In the genomic region with DNA sequence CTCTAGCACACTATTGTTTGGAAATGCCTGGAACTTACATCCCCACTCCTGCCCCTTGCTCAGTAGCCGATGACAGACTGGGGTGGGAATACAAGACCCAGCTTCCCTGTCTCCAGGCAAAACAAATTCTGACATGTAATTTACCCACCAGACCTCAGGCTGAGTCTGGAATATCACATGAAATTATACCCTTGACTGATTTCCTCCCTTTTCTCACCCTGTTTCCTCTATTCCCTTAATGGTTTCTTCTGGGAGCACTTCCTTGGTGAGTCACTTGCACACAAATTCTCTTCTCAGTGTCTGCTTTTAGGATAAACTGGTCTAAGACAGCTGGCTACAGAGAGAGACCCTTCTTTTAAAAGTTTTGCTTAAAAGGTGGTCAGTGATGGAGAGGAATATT, we compare ENCODE assay signal across 18 cellular contexts.
"Had no signal": no experiment of that assay in that cellular context is flagged by ENCODE, and none has a peak within 500 bp of the region (broad histone marks: within the 10 kb centered on the region; RNA-seq: fewer than 3 reads in every experiment).

No MANE protein-coding gene starts in this region.

- H3K36me3 Mint-ChIP-seq: activated CD4-positive, alpha-beta memory T cell treated with anti-CD3 and anti-CD28 coated beads for 36 hours; activated naive CD8-positive, alpha-beta T cell; natural killer cell treated with Interleukin-12 subunit alpha and Interleukin-12 subunit beta and Interleukin-15 and Interleukin-18, amount 100 ng/mL, for 72 hours; WTC11 had no signal

- H3K36me3 ChIP-seq: neutrophil, tibial artery had no signal

- DNase-seq: activated CD4-positive, alpha-beta memory T cell treated with anti-CD3 and anti-CD28 coated beads for 36 hours; activated CD4-positive, alpha-beta T cell treated with anti-CD3 and anti-CD28 coated beads for 36 hours; activated T-cell treated with anti-CD3 and anti-CD28 coated beads for 4 hours; amniotic stem cell; effector memory CD8-positive, alpha-beta T cell; posterior cingulate gyrus; stimulated activated CD4-positive, alpha-beta T cell treated with anti-CD3 and anti-CD28 coated beads, Interleukin-12 subunit alpha, Interleukin-12 subunit beta, amount 100 ng/mL, for 4 hours; stimulated activated CD4-positive, alpha-beta T cell treated with anti-CD3 and anti-CD28 coated beads, Interleukin-1b, Interleukin-23, amount 100 ng/mL, for 48 hours; stimulated activated naive CD8-positive, alpha-beta T cell treated with anti-CD3 and anti-CD28 coated beads, Interleukin-15, Interleukin-2, amounts not matched to agents 100 U/mL and 50 U/mL, for 24 hours; substantia nigra; tibial artery had no signal

- H3K4me1 Mint-ChIP-seq: activated CD4-positive, alpha-beta T cell treated with anti-CD3 and anti-CD28 coated beads for 36 hours had no signal

- H3K9me3 ChIP-seq: neutrophil, tibial artery had no signal

- H3K4me3 Mint-ChIP-seq: activated CD4-positive, alpha-beta memory T cell treated with anti-CD3 and anti-CD28 coated beads for 36 hours; activated CD4-positive, alpha-beta T cell treated with anti-CD3 and anti-CD28 coated beads for 36 hours; activated naive CD8-positive, alpha-beta T cell; effector memory CD8-positive, alpha-beta T cell; natural killer cell treated with Interleukin-12 subunit alpha and Interleukin-12 subunit beta and Interleukin-15 and Interleukin-18, amount 100 ng/mL, for 72 hours; WTC11 had no signal

- H3K27me3 Mint-ChIP-seq: activated CD4-positive, alpha-beta T cell treated with anti-CD3 and anti-CD28 coated beads for 36 hours; activated naive CD8-positive, alpha-beta T cell had no signal

- H3K4me3 ChIP-seq: lung, tibial artery had no signal

- H3K27ac ChIP-seq: epithelial cell of prostate, neutrophil, tibial artery had no signal

- H3K27ac Mint-ChIP-seq: activated CD4-positive, alpha-beta memory T cell treated with anti-CD3 and anti-CD28 coated beads for 36 hours; activated CD4-positive, alpha-beta T cell treated with anti-CD3 and anti-CD28 coated beads for 36 hours; activated naive CD8-positive, alpha-beta T cell; effector memory CD8-positive, alpha-beta T cell; natural killer cell treated with Interleukin-12 subunit alpha and Interleukin-12 subunit beta and Interleukin-15 and Interleukin-18, amount 100 ng/mL, for 72 hours; WTC11 had no signal

- H3K9me3 Mint-ChIP-seq: activated CD4-positive, alpha-beta memory T cell treated with anti-CD3 and anti-CD28 coated beads for 36 hours; effector memory CD8-positive, alpha-beta T cell; natural killer cell treated with Interleukin-12 subunit alpha and Interleukin-12 subunit beta and Interleukin-15 and Interleukin-18, amount 100 ng/mL, for 72 hours had no signal

- H3K4me1 ChIP-seq: tibial artery had no signal

- H3K27me3 ChIP-seq: neutrophil, tibial artery had no signal

- ATAC-seq: activated CD4-positive, alpha-beta T cell treated with anti-CD3 and anti-CD28 coated beads for 36 hours; effector memory CD8-positive, alpha-beta T cell; left lobe of liver; natural killer cell treated with Interleukin-12 subunit alpha and Interleukin-12 subunit beta and Interleukin-15 and Interleukin-18, amount 100 ng/mL, for 72 hours; stimulated activated naive CD8-positive, alpha-beta T cell treated with anti-CD3 and anti-CD28 coated beads, Interleukin-15, Interleukin-2, amounts not matched to agents 100 U/mL and 50 U/mL, for 24 hours; WTC11 had no signal
